32 cellular contexts compared by ENCODE assay signal in genomic region chr4:53866055-53866454, GRCh38.
"Had no signal": no experiment of that assay in that cellular context is flagged by ENCODE, and none has a peak within 500 bp of the region (broad histone marks: within the 10 kb centered on the region; RNA-seq: fewer than 3 reads in every experiment).

No MANE protein-coding gene starts in this region.

- H3K4me2 ChIP-seq: hepatocyte had no signal

- H3K4me3 ChIP-seq: coronary artery, dorsolateral prefrontal cortex, esophagus squamous epithelium, gastroesophageal sphincter, heart right ventricle, hepatocyte had no signal

- H3K36me3 ChIP-seq: brain microvascular endothelial cell, esophagus squamous epithelium, gastroesophageal sphincter, heart right ventricle had no signal

- FAIRE-seq: astrocyte had no signal

- H3K4me1 ChIP-seq: gastroesophageal sphincter had no signal

- H3K79me2 ChIP-seq: hepatocyte had no signal

- H3K27me3 ChIP-seq: brain microvascular endothelial cell, esophagus squamous epithelium, gastroesophageal sphincter, heart right ventricle, hepatocyte had no signal

- DNase-seq: activated CD4-positive, alpha-beta memory T cell treated with anti-CD3 and anti-CD28 coated beads, Interleukin-2, amount 10 ng/mL, durations not matched to agents 7 days and 5 days; activated CD4-positive, alpha-beta T cell treated with anti-CD3 and anti-CD28 coated beads for 36 hours; activated CD4-positive, alpha-beta T cell treated with anti-CD3 and anti-CD28 coated beads, Interleukin-2, amount 10 ng/mL, durations not matched to agents 7 days and 5 days; activated CD4-positive, alpha-beta T cell treated with anti-CD3 and anti-CD28 coated beads, Interleukin-2, amount 50 U/mL, for 4 hours; activated CD4-positive, CD25-positive, alpha-beta regulatory T cell; activated CD4-positive, CD25-positive, alpha-beta regulatory T cell treated with anti-CD3 and anti-CD28 coated beads, Interleukin-2, amount 50 U/mL, for 72 hours; activated CD8-positive, alpha-beta memory T cell treated with anti-CD3 and anti-CD28 coated beads, Interleukin-2, amount 50 U/mL, for 48 hours; activated gamma-delta T cell; activated naive CD4-positive, alpha-beta T cell; activated naive CD4-positive, alpha-beta T cell treated with anti-CD3 and anti-CD28 coated beads, Interleukin-2, amount 10 ng/mL, durations not matched to agents 7 days and 5 days; activated naive CD8-positive, alpha-beta T cell treated with anti-CD3 and anti-CD28 coated beads, Interleukin-2, amount 10 ng/mL, durations not matched to agents 7 days and 5 days; activated T-cell treated with anti-CD3 and anti-CD28 coated beads for 4 hours; activated T-cell treated with anti-CD3 and anti-CD28 coated beads, Interleukin-2, amount 50 U/mL, for 24 hours; activated T-cell treated with anti-CD3 and anti-CD28 coated beads, Interleukin-2, amount 50 U/mL, for 72 hours; amniotic stem cell; anterior cingulate cortex; brain microvascular endothelial cell; dorsolateral prefrontal cortex; effector memory CD4-positive, alpha-beta T cell; endodermal cell; erythroblast; esophagus squamous epithelium; foreskin melanocyte; heart right ventricle; T-helper 1 cell; T-helper 17 cell; T1000 had no signal

- H2AFZ ChIP-seq: hepatocyte had no signal

- H3K27ac ChIP-seq: brain microvascular endothelial cell, coronary artery, dorsolateral prefrontal cortex, esophagus squamous epithelium, gastroesophageal sphincter, heart right ventricle, hepatocyte had no signal

- H3K9me3 ChIP-seq: esophagus squamous epithelium, gastroesophageal sphincter had no signal

- ATAC-seq: activated CD4-positive, alpha-beta T cell treated with anti-CD3 and anti-CD28 coated beads for 36 hours; activated naive CD4-positive, alpha-beta T cell treated with anti-CD3 and anti-CD28 coated beads, Interleukin-2, amount 50 U/mL, for 72 hours; activated T-cell treated with anti-CD3 and anti-CD28 coated beads, Interleukin-2, amount 50 U/mL, for 72 hours; gastroesophageal sphincter; T-helper 17 cell had no signal
